Comparison of ENCODE assay signal across 29 cellular contexts in genomic region chr6:106475280-106475679, GRCh38.
DNase-seq lines count a peak whose midpoint lies in the region; ATAC-seq and TF ChIP-seq lines count a peak whose summit lies in the region.
"Had no signal": no experiment of that assay in that cellular context is flagged by ENCODE, and none has a peak within 500 bp of the region (broad histone marks: within the 10 kb centered on the region; RNA-seq: fewer than 3 reads in every experiment).

No MANE protein-coding gene starts in this region.

- peaks cover 46% of the 10 kb centered on the region for H3K4me1 ChIP-seq in mammary epithelial cell (ENCODE audit: insufficient read depth, low read length)
- no peaks in the 10 kb centered on the region for H3K4me1 ChIP-seq in neural progenitor cell
- peaks cover 0 to 16% (median 5%) of the 10 kb centered on the region in 4 donors for H3K4me1 ChIP-seq in transverse colon
- no peaks in the 10 kb centered on the region for H3K4me1 ChIP-seq in trophoblast cell (ENCODE audit: control insufficient read depth in 1 of 2, insufficient read depth in 2 of 2, low read length in 2 of 2)
- H3K4me1 ChIP-seq: gastroesophageal sphincter, prostate gland had no signal

- H3K27me3 ChIP-seq in mammary epithelial cell (ENCODE audit: insufficient read depth, low read length) (no peaks in the 10 kb centered on the region), neural progenitor cell (no peaks in the 10 kb centered on the region), transverse colon (no peaks in the 10 kb centered on the region), trophoblast cell (ENCODE audit: insufficient read depth, low read length) (no peaks in the 10 kb centered on the region)
- H3K27me3 ChIP-seq: gastroesophageal sphincter, left lung, sigmoid colon, testis had no signal

- peaks cover 53% of the 10 kb centered on the region for H3K79me2 ChIP-seq in mammary epithelial cell (ENCODE audit: insufficient read depth, low read length)
- H3K79me2 ChIP-seq in neural progenitor cell (ENCODE audit: low read depth) = no peaks in the 10 kb centered on the region
- H3K79me2 ChIP-seq in trophoblast cell (ENCODE audit: control insufficient read depth, insufficient read depth, low read length, poor library complexity) = no peaks in the 10 kb centered on the region

- H3K27ac ChIP-seq in mammary epithelial cell (ENCODE audit: insufficient read depth, low read depth, low read length) = peak overlapping the region; percentile 63
- no peak overlapping the region for H3K27ac ChIP-seq in neural progenitor cell
- H3K27ac ChIP-seq in transverse colon = no peak overlapping the region
- H3K27ac ChIP-seq in trophoblast cell (ENCODE audit: low read depth, low read length) = no peak overlapping the region
- H3K27ac ChIP-seq: gastroesophageal sphincter, left lung, prostate gland, sigmoid colon, testis had no signal

- H3K9me3 ChIP-seq in mammary epithelial cell (replicated peaks; ENCODE audit: insufficient read depth, low read length) = no peaks in the 10 kb centered on the region
- H3K9me3 ChIP-seq in neural progenitor cell (ENCODE audit: low read depth) = no peaks in the 10 kb centered on the region
- H3K9me3 ChIP-seq in transverse colon = no peaks in the 10 kb centered on the region
- no peaks in the 10 kb centered on the region for H3K9me3 ChIP-seq in trophoblast cell (ENCODE audit: insufficient read depth, low read depth, low read length)
- H3K9me3 ChIP-seq: gastroesophageal sphincter, left lung, prostate gland, sigmoid colon, testis had no signal

- no peak overlapping the region for H2BK12ac ChIP-seq in trophoblast cell (ENCODE audit: low read length)

- DNase-seq in activated CD4-positive, alpha-beta T cell treated with anti-CD3 and anti-CD28 coated beads for 36 hours = peak; percentile 11
- no peak for DNase-seq in activated CD4-positive, alpha-beta T cell treated with anti-CD3 and anti-CD28 coated beads, Interleukin-2, amount 10 ng/mL, durations not matched to agents 24 days and 14 days
- DNase-seq in mammary epithelial cell (no peak), neural progenitor cell (ENCODE audit: low spot score) (no peak), transverse colon (no peak), trophoblast cell (no peak)
- no peak for DNase-seq in stimulated activated naive CD8-positive, alpha-beta T cell treated with anti-CD3 and anti-CD28 coated beads, Interleukin-15, Interleukin-2, amounts not matched to agents 100 U/mL and 50 U/mL, for 24 hours
- DNase-seq: 8988T; activated CD4-positive, alpha-beta T cell treated with anti-CD3 and anti-CD28 coated beads, Interleukin-2, amount 50 U/mL, for 1 hour; activated naive CD4-positive, alpha-beta T cell treated with anti-CD3 and anti-CD28 coated beads for 36 hours; amniotic stem cell; CD4-positive, alpha-beta T cell; cortex of kidney; GOT3; HFFc6; hippocampal formation; left lung; NCI-H1048; NCI-H1694 treated with DMSO at 0.1 percent for 48 hours; NCI-H2171; NCI-H524; RPMI8226; sigmoid colon; stimulated activated naive CD4-positive, alpha-beta T cell; testis had no signal

- intact Hi-C loops in activated CD4-positive, alpha-beta T cell treated with anti-CD3 and anti-CD28 coated beads for 36 hours (cut with DNase I, micrococcal nuclease) = loop anchor here in 1 of 2 experiments (2.0 kb wide), 2 partner anchors 38 to 46 kb away; no protein-coding TSS in a partner anchor
- intact Hi-C loops in activated CD4-positive, alpha-beta T cell treated with anti-CD3 and anti-CD28 coated beads, Interleukin-2, amount 10 ng/mL, durations not matched to agents 24 days and 14 days (cut with micrococcal nuclease) = no loop called here
- intact Hi-C loops in mammary epithelial cell (cut with micrococcal nuclease) = loop anchor here (5.0 kb wide), 1 partner anchor 37 kb away; no protein-coding TSS in a partner anchor
- intact Hi-C loops in transverse colon (cut with DNase I; ENCODE audit: low total_unique reads) = no loop called here

- no peak for TF ChIP-seq EP300 in transverse colon (IDR thresholded peaks at IDR 0.05; ENCODE audit: low read depth)

- H4K8ac ChIP-seq in trophoblast cell (ENCODE audit: low read depth, low read length) = no peak overlapping the region

- POLR2A ChIA-PET in activated CD4-positive, alpha-beta T cell treated with anti-CD3 and anti-CD28 coated beads for 36 hours (lab: Charles Lee) = interaction anchor here (0.5 to 1.0 kb wide), 3 partner anchors 30 to 86 kb away, joined by 4 to 5 read pairs (median 4); no protein-coding TSS in a partner anchor

- H2AFZ ChIP-seq in mammary epithelial cell (ENCODE audit: low read depth, low read length) (no peak overlapping the region), neural progenitor cell (replicated peaks) (peak overlapping the region; percentile 63), trophoblast cell (ENCODE audit: insufficient read depth, low read length, poor library complexity) (no peak overlapping the region)

- H3K4me2 ChIP-seq in mammary epithelial cell (ENCODE audit: insufficient read depth, low read depth, low read length) (no peak overlapping the region), neural progenitor cell (no peak overlapping the region), trophoblast cell (ENCODE audit: low read length) (no peak overlapping the region)

- peaks cover 9% of the 10 kb centered on the region for H3K4me1 Mint-ChIP-seq in activated CD4-positive, alpha-beta T cell treated with anti-CD3 and anti-CD28 coated beads for 36 hours
- peaks cover 3% of the 10 kb centered on the region for H3K4me1 Mint-ChIP-seq in activated CD4-positive, alpha-beta T cell treated with anti-CD3 and anti-CD28 coated beads, Interleukin-2, amount 10 ng/mL, durations not matched to agents 24 days and 14 days
- no peaks in the 10 kb centered on the region for H3K4me1 Mint-ChIP-seq in neural progenitor cell

- BruUV-seq in mammary epithelial cell (replicated peaks; lab: Mats Ljungman, UMichigan) = no TSS peak

- no peak overlapping the region for H3K18ac ChIP-seq in trophoblast cell (ENCODE audit: low read length)

- no peak overlapping the region for H3K4ac ChIP-seq in trophoblast cell (ENCODE audit: low read depth, low read length)

- H3K14ac ChIP-seq in trophoblast cell (ENCODE audit: low read length) = no peak overlapping the region

- H3K36me3 ChIP-seq in mammary epithelial cell (ENCODE audit: insufficient read depth, low read length) (no peaks in the 10 kb centered on the region), neural progenitor cell (no peaks in the 10 kb centered on the region), transverse colon (no peaks in the 10 kb centered on the region), trophoblast cell (ENCODE audit: control insufficient read depth in 1 of 2, insufficient read depth in 2 of 2, low read length in 2 of 2) (no peaks in the 10 kb centered on the region)
- H3K36me3 ChIP-seq: gastroesophageal sphincter, left lung, prostate gland, sigmoid colon had no signal

- no peaks in the 10 kb centered on the region for H3K79me1 ChIP-seq in trophoblast cell (ENCODE audit: low read length)

- no peaks in the 10 kb centered on the region for H3F3A ChIP-seq in neural progenitor cell (ENCODE audit: low read depth)

- H3K27me3 Mint-ChIP-seq in activated CD4-positive, alpha-beta T cell treated with anti-CD3 and anti-CD28 coated beads for 36 hours = no peaks in the 10 kb centered on the region
- H3K27me3 Mint-ChIP-seq in activated CD4-positive, alpha-beta T cell treated with anti-CD3 and anti-CD28 coated beads, Interleukin-2, amount 10 ng/mL, durations not matched to agents 24 days and 14 days = peaks cover 5% of the 10 kb centered on the region
- no peaks in the 10 kb centered on the region for H3K27me3 Mint-ChIP-seq in neural progenitor cell (ENCODE audit: insufficient read depth, low read depth)
- H3K27me3 Mint-ChIP-seq: CD4-positive, alpha-beta T cell had no signal

- no peak overlapping the region for H3K4me3 ChIP-seq in mammary epithelial cell (replicated peaks in 1 of 3; ENCODE audit: insufficient read depth in 1 of 3, low read depth in 2 of 3, low read length in 3 of 3)
- H3K4me3 ChIP-seq in neural progenitor cell = no peak overlapping the region
- no peak overlapping the region for H3K4me3 ChIP-seq in transverse colon
- H3K4me3 ChIP-seq in trophoblast cell (ENCODE audit: low read depth, low read length) = no peak overlapping the region
- H3K4me3 ChIP-seq: gastroesophageal sphincter, left lung, prostate gland, sigmoid colon, testis had no signal

- no peak overlapping the region for H2BK120ac ChIP-seq in trophoblast cell (ENCODE audit: insufficient read depth, low read length, poor library complexity)

- no peak for TF ChIP-seq POLR2A in transverse colon (IDR thresholded peaks at IDR 0.05)

- H3K27ac Mint-ChIP-seq in activated CD4-positive, alpha-beta T cell treated with anti-CD3 and anti-CD28 coated beads for 36 hours = no peak overlapping the region
- no peak overlapping the region for H3K27ac Mint-ChIP-seq in activated CD4-positive, alpha-beta T cell treated with anti-CD3 and anti-CD28 coated beads, Interleukin-2, amount 10 ng/mL, durations not matched to agents 24 days and 14 days
- no peak overlapping the region for H3K27ac Mint-ChIP-seq in neural progenitor cell
- H3K27ac Mint-ChIP-seq: activated naive CD4-positive, alpha-beta T cell treated with anti-CD3 and anti-CD28 coated beads for 36 hours; CD4-positive, alpha-beta T cell; HFFc6; T-helper 1 cell treated with Interleukin-12 subunit alpha and Interleukin-12 subunit beta and Interleukin-4 antibody, amounts not matched to agents 30 μg/mL and 1 μg/mL, for 36 hours had no signal

- no peak overlapping the region for H4K12ac ChIP-seq in trophoblast cell (ENCODE audit: low read depth, low read length)

- H3K9me3 Mint-ChIP-seq in activated CD4-positive, alpha-beta T cell treated with anti-CD3 and anti-CD28 coated beads for 36 hours (ENCODE audit: low read depth) = no peaks in the 10 kb centered on the region
- no peaks in the 10 kb centered on the region for H3K9me3 Mint-ChIP-seq in activated CD4-positive, alpha-beta T cell treated with anti-CD3 and anti-CD28 coated beads, Interleukin-2, amount 10 ng/mL, durations not matched to agents 24 days and 14 days
- H3K9me3 Mint-ChIP-seq in neural progenitor cell = no peaks in the 10 kb centered on the region
- H3K9me3 Mint-ChIP-seq: activated naive CD4-positive, alpha-beta T cell treated with anti-CD3 and anti-CD28 coated beads for 36 hours; CD4-positive, alpha-beta T cell; HFFc6; T-helper 1 cell treated with Interleukin-12 subunit alpha and Interleukin-12 subunit beta and Interleukin-4 antibody, amounts not matched to agents 30 μg/mL and 1 μg/mL, for 36 hours had no signal

- no peak overlapping the region for H3K23ac ChIP-seq in trophoblast cell (ENCODE audit: low read length)

- H4K20me1 ChIP-seq in mammary epithelial cell (ENCODE audit: insufficient read depth, low read length) = no peaks in the 10 kb centered on the region
- no peaks in the 10 kb centered on the region for H4K20me1 ChIP-seq in neural progenitor cell (ENCODE audit: low read depth)

- no peak overlapping the region for H3K4me3 Mint-ChIP-seq in activated CD4-positive, alpha-beta T cell treated with anti-CD3 and anti-CD28 coated beads for 36 hours
- H3K4me3 Mint-ChIP-seq in activated CD4-positive, alpha-beta T cell treated with anti-CD3 and anti-CD28 coated beads, Interleukin-2, amount 10 ng/mL, durations not matched to agents 24 days and 14 days = no peak overlapping the region
- no peak overlapping the region for H3K4me3 Mint-ChIP-seq in neural progenitor cell
- H3K4me3 Mint-ChIP-seq: activated naive CD4-positive, alpha-beta T cell treated with anti-CD3 and anti-CD28 coated beads for 36 hours; CD4-positive, alpha-beta T cell; HFFc6; T-helper 1 cell treated with Interleukin-12 subunit alpha and Interleukin-12 subunit beta and Interleukin-4 antibody, amounts not matched to agents 30 μg/mL and 1 μg/mL, for 36 hours had no signal

- no peak overlapping the region for H2AK5ac ChIP-seq in trophoblast cell (ENCODE audit: low read length)

- ATAC-seq in activated CD4-positive, alpha-beta T cell treated with anti-CD3 and anti-CD28 coated beads for 36 hours = no peak
- no peak for ATAC-seq in SK-N-SH treated with all-trans-retinoic acid at 6 μM for 48 hours
- ATAC-seq in stimulated activated naive CD8-positive, alpha-beta T cell treated with anti-CD3 and anti-CD28 coated beads, Interleukin-15, Interleukin-2, amounts not matched to agents 100 U/mL and 50 U/mL, for 24 hours = no peak
- ATAC-seq: gastroesophageal sphincter, left lung had no signal

- H4K91ac ChIP-seq in trophoblast cell (ENCODE audit: low read depth, low read length) = no peak overlapping the region

- TF ChIP-seq CTCF in mammary epithelial cell (conservative IDR thresholded peaks at IDR 0.05 in 1 of 2, IDR thresholded peaks at IDR 0.05 in 1 of 2; ENCODE audit: extremely low read depth in 1 of 2, insufficient read depth in 1 of 2, low read depth in 1 of 2, low read length in 2 of 2) (no peak), neural progenitor cell (IDR thresholded peaks at IDR 0.05) (no peak), transverse colon (IDR thresholded peaks at IDR 0.05) (no peak)

- in situ Hi-C loops in mammary epithelial cell (cut with MboI; ENCODE audit: low sequenced_read_pairs in 2 of 2) (no loop called here), transverse colon (cut with MboI; ENCODE audit: low pct_ligation_motif_present in 1 of 4, low pct_unique_long_range_greater_than_20kb in 1 of 4, low sequenced_read_pairs in 3 of 4) (no loop called here)

- H3K36me3 Mint-ChIP-seq in activated CD4-positive, alpha-beta T cell treated with anti-CD3 and anti-CD28 coated beads for 36 hours (ENCODE audit: low read depth) = no peaks in the 10 kb centered on the region
- no peaks in the 10 kb centered on the region for H3K36me3 Mint-ChIP-seq in activated CD4-positive, alpha-beta T cell treated with anti-CD3 and anti-CD28 coated beads, Interleukin-2, amount 10 ng/mL, durations not matched to agents 24 days and 14 days (ENCODE audit: low read depth)
- no peaks in the 10 kb centered on the region for H3K36me3 Mint-ChIP-seq in neural progenitor cell

- H3K9ac ChIP-seq in mammary epithelial cell (ENCODE audit: insufficient read depth, low read length) (no peak overlapping the region), neural progenitor cell (no peak overlapping the region), trophoblast cell (ENCODE audit: low read length) (no peak overlapping the region)

- CTCF ChIA-PET in activated CD4-positive, alpha-beta T cell treated with anti-CD3 and anti-CD28 coated beads for 36 hours (lab: Charles Lee) = interaction anchor here (0.7 to 5.0 kb wide), 2 partner anchors 10 to 14 kb away, joined by 3 to 18 read pairs; no protein-coding TSS in a partner anchor
- CTCF ChIA-PET in mammary epithelial cell (lab: Charles Lee; ENCODE audit: low non-redundant PET) = no interaction called here

- dilution Hi-C loops in mammary epithelial cell (cut with HindIII; ENCODE audit: low sequenced_read_pairs) = no loop called here

- no peak overlapping the region for H2BK5ac ChIP-seq in trophoblast cell (ENCODE audit: low read depth, low read length, poor library complexity)

- 91% methylated on average over 6 of the region's 6 CpGs for WGBS in mammary epithelial cell (ENCODE audit: low coverage, missing lambda C conversion rate)
- WGBS in transverse colon (ENCODE audit: low coverage in 1 of 2), 2 donors = 71 to 80% methylated on average over 6 of the region's 6 CpGs
- no CpG with 5 or more reads among the region's 6 CpGs for WGBS in trophoblast cell (ENCODE audit: extremely low coverage, insufficient coverage, insufficient read length)
